Comparison of ENCODE assay signal across 29 cellular contexts in genomic region chr6:135604035-135604865, GRCh38.
A peak's percentile ranks its signal among the peaks of the same experiment; 100 is the strongest.
DNase-seq lines count a peak whose midpoint lies in the region; ATAC-seq, FAIRE-seq and TF ChIP-seq lines count a peak whose summit lies in the region.
"Had no signal": no experiment of that assay in that cellular context is flagged by ENCODE, and none has a peak within 500 bp of the region (broad histone marks: within the 10 kb centered on the region; RNA-seq: fewer than 3 reads in every experiment).

No MANE protein-coding gene starts in this region.

- TF ChIP-seq CTCF in GM13977 (IDR thresholded peaks at IDR 0.05; ENCODE audit: extremely low read depth, insufficient read depth, missing control alignments): no peak

- H3K27ac Mint-ChIP-seq in activated naive CD8-positive, alpha-beta T cell treated with anti-CD3 and anti-CD28 coated beads, Interleukin-2, amount 50 U/mL, for 24 hours: peak overlapping the region; percentile 83
- H3K27ac Mint-ChIP-seq: activated CD4-positive, alpha-beta memory T cell treated with anti-CD3 and anti-CD28 coated beads for 36 hours; CD8-positive, alpha-beta memory T cell; immature natural killer cell had no signal

- DNase-seq in NCI-H2196 (lab: John Stamatoyannopoulos, UW; ENCODE audit: unreplicated experiment) (peak; percentile 7), NCI-H2196 treated with DMSO at 0.1 percent for 48 hours (lab: John Stamatoyannopoulos, UW; ENCODE audit: unreplicated experiment) (no peak), GM12891 (ENCODE audit: insufficient read length, low spot score) (no peak), NCI-H510A (lab: John Stamatoyannopoulos, UW) (peak; percentile 51), NCI-H446 (lab: John Stamatoyannopoulos, UW) (no peak), Right ventricle myocardium inferior (ENCODE audit: missing footprints) (no peak), GM13977 (ENCODE audit: low spot score) (no peak)
- no peak for DNase-seq in activated naive CD8-positive, alpha-beta T cell treated with anti-CD3 and anti-CD28 coated beads, Interleukin-2, amount 50 U/mL, for 24 hours
- DNase-seq: activated CD4-positive, alpha-beta memory T cell treated with anti-CD3 and anti-CD28 coated beads for 36 hours; AML-193; CD8-positive, alpha-beta memory T cell; dermis blood vessel endothelial cell; DMS79; hippocampal formation; immature natural killer cell; Karpas-422; mesendoderm; NCI-H187 treated with DMSO at 0.1 percent for 48 hours; NCI-H526; RPMI8226 had no signal

- ATAC-seq in activated naive CD8-positive, alpha-beta T cell treated with anti-CD3 and anti-CD28 coated beads, Interleukin-2, amount 50 U/mL, for 24 hours: no peak
- ATAC-seq in Right ventricle myocardium inferior: no peak
- ATAC-seq: gastroesophageal sphincter, left lobe of liver, SK-N-SH treated with all-trans-retinoic acid at 6 μM for 48 hours had no signal

- peak; percentile 9 for FAIRE-seq in GM12891 (lab: Jason Lieb, UNC)
- FAIRE-seq: A204.1, endometrium, H54 had no signal

- H3K4me1 Mint-ChIP-seq in activated naive CD8-positive, alpha-beta T cell treated with anti-CD3 and anti-CD28 coated beads, Interleukin-2, amount 50 U/mL, for 24 hours: peaks cover 32% of the 10 kb centered on the region
- H3K4me1 Mint-ChIP-seq: CD8-positive, alpha-beta memory T cell; central memory CD8-positive, alpha-beta T cell; immature natural killer cell had no signal

- no peak for TF ChIP-seq POLR2A in GM12891 (IDR thresholded peaks at IDR 0.05; ENCODE audit: low read depth, low read length)

- H3K36me3 Mint-ChIP-seq in activated naive CD8-positive, alpha-beta T cell treated with anti-CD3 and anti-CD28 coated beads, Interleukin-2, amount 50 U/mL, for 24 hours (ENCODE audit: low read depth): peaks cover 4% of the 10 kb centered on the region
- H3K36me3 Mint-ChIP-seq: activated CD4-positive, alpha-beta memory T cell treated with anti-CD3 and anti-CD28 coated beads for 36 hours; CD8-positive, alpha-beta memory T cell; immature natural killer cell had no signal

- intact Hi-C loops in Right ventricle myocardium inferior (cut with DNase I): no loop called here

- in situ Hi-C loops in GM13977 (cut with MboI; ENCODE audit: low pct_unique_long_range_greater_than_20kb, low sequenced_read_pairs, unreplicated experiment): no loop called here

- peaks cover 5% of the 10 kb centered on the region for H3K9me3 Mint-ChIP-seq in activated naive CD8-positive, alpha-beta T cell treated with anti-CD3 and anti-CD28 coated beads, Interleukin-2, amount 50 U/mL, for 24 hours
- H3K9me3 Mint-ChIP-seq: central memory CD8-positive, alpha-beta T cell had no signal

- H3K4me3 Mint-ChIP-seq in activated naive CD8-positive, alpha-beta T cell treated with anti-CD3 and anti-CD28 coated beads, Interleukin-2, amount 50 U/mL, for 24 hours: no peak overlapping the region
- H3K4me3 Mint-ChIP-seq: activated CD4-positive, alpha-beta memory T cell treated with anti-CD3 and anti-CD28 coated beads for 36 hours; activated naive CD8-positive, alpha-beta T cell; CD8-positive, alpha-beta memory T cell; central memory CD8-positive, alpha-beta T cell; immature natural killer cell; T-helper 2 cell treated with Interferon-gamma antibody and Interleukin-4, amounts not matched to agents 5 μg/mL and 100 μg/mL, for 36 hours had no signal

- no peaks in the 10 kb centered on the region for H3K27me3 Mint-ChIP-seq in activated naive CD8-positive, alpha-beta T cell treated with anti-CD3 and anti-CD28 coated beads, Interleukin-2, amount 50 U/mL, for 24 hours
- H3K27me3 Mint-ChIP-seq: activated CD4-positive, alpha-beta memory T cell treated with anti-CD3 and anti-CD28 coated beads for 36 hours; activated naive CD8-positive, alpha-beta T cell; central memory CD8-positive, alpha-beta T cell had no signal

TF ChIP-seq in GM12891, 5 proteins besides CTCF, POLR2A, EP300 and RAD21:
- TF ChIP-seq SPI1 (IDR thresholded peaks at IDR 0.05; ENCODE audit: low read depth, low read length) (no peak), POU2F2 (IDR thresholded peaks at IDR 0.05; ENCODE audit: low read depth, low read length) (no peak), POLR2AphosphoS5 (IDR thresholded peaks at IDR 0.05; ENCODE audit: low read depth, low read length) (no peak), PAX5 (IDR thresholded peaks at IDR 0.05; ENCODE audit: insufficient read depth, low read length, severe bottlenecking) (no peak)

Comparison
In these comparisons a context has a peak if more than half of its experiments do, and no peak if none do; other contexts are left out.
1. DNase-seq: peak in NCI-H2196 (single experiment) and NCI-H510A (single experiment); none in NCI-H2196 treated with DMSO at 0.1 percent for 48 hours (single experiment), GM12891 (single experiment), activated naive CD8-positive, alpha-beta T cell treated with anti-CD3 and anti-CD28 coated beads, Interleukin-2, amount 50 U/mL, for 24 hours (single experiment), NCI-H446 (0 of 2), Right ventricle myocardium inferior (single experiment) and GM13977 (single experiment).